In the genomic region with DNA sequence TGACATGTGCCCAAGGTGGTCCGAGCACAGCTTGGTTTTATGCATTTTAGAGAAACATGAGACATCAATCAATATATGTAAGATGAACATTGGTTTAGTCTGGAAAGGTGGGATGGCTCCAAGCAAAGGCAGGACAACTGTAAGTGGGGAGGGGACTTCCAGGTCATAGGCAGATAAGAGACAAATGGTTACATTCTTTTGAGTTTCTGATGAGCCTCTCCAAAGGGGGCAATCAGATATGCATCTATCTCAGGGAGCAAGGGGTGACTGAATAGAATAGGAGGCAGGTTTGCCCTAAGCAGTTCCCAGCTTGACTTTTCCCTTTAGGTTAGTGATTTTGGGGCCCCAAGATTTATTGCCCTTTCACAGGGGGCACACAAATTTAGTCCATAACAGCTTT, we compare ENCODE assay signal across 34 cellular contexts.
"Had no signal": no experiment of that assay in that cellular context is flagged by ENCODE, and none has a peak within 500 bp of the region (broad histone marks: within the 10 kb centered on the region; RNA-seq: fewer than 3 reads in every experiment).

No MANE protein-coding gene starts in this region.

- H3K36me3 ChIP-seq: adrenal gland, brain microvascular endothelial cell, breast epithelium had no signal

- H3K36me3 Mint-ChIP-seq: activated CD4-positive, alpha-beta memory T cell treated with anti-CD3 and anti-CD28 coated beads for 36 hours; activated naive CD4-positive, alpha-beta T cell treated with anti-CD3 and anti-CD28 coated beads, Interleukin-2, amount 50 U/mL, for 72 hours had no signal

- H3K4me3 ChIP-seq: adrenal gland, body of pancreas, breast epithelium had no signal

- H3K9me3 ChIP-seq: adrenal gland, body of pancreas, breast epithelium had no signal

- DNase-seq: activated B cell treated with CpG ODN at 0.5 μM for 24 hours; activated CD4-positive, alpha-beta memory T cell treated with anti-CD3 and anti-CD28 coated beads for 36 hours; activated CD4-positive, alpha-beta T cell treated with anti-CD3 and anti-CD28 coated beads for 4 hours; activated CD4-positive, alpha-beta T cell treated with anti-CD3 and anti-CD28 coated beads, Interleukin-2, amount 10 ng/mL, durations not matched to agents 24 days and 14 days; activated CD4-positive, alpha-beta T cell treated with anti-CD3 and anti-CD28 coated beads, Interleukin-2, amount 50 U/mL, for 1 hour; activated CD4-positive, alpha-beta T cell treated with anti-CD3 and anti-CD28 coated beads, Interleukin-2, amount 50 U/mL, for 4 hours; activated CD4-positive, CD25-positive, alpha-beta regulatory T cell treated with anti-CD3 and anti-CD28 coated beads, Interleukin-2, amount 50 U/mL, for 72 hours; activated CD8-positive, alpha-beta memory T cell treated with anti-CD3 and anti-CD28 coated beads, Interleukin-2, amount 50 U/mL, for 4 hours; activated CD8-positive, alpha-beta T cell treated with anti-CD3 and anti-CD28 coated beads for 36 hours; activated effector memory CD4-positive, alpha-beta T cell treated with anti-CD3 and anti-CD28 coated beads, Interleukin-2, amount 50 U/mL, for 16 hours; activated gamma-delta T cell treated with Interleukin-2 at 50 U/mL for 16 hours; activated naive CD4-positive, alpha-beta T cell; activated naive CD4-positive, alpha-beta T cell treated with anti-CD3 and anti-CD28 coated beads for 36 hours; activated naive CD8-positive, alpha-beta T cell treated with anti-CD3 and anti-CD28 coated beads for 36 hours; activated T-cell treated with anti-CD3 and anti-CD28 coated beads for 4 hours; activated T-cell treated with anti-CD3 and anti-CD28 coated beads, Interleukin-2, amount 50 U/mL, for 1 hour; activated T-cell treated with anti-CD3 and anti-CD28 coated beads, Interleukin-2, amount 50 U/mL, for 4 hours; activated T-cell treated with anti-CD3 and anti-CD28 coated beads, Interleukin-2, amount 50 U/mL, for 72 hours; adrenal gland; amniotic stem cell; aorta; body of pancreas; brain microvascular endothelial cell; central memory CD4-positive, alpha-beta T cell; T-helper 1 cell; T-helper 2 cell; T-helper 9 cell had no signal

- H3K4me1 ChIP-seq: adrenal gland, body of pancreas, breast epithelium had no signal

- H3K27me3 ChIP-seq: adrenal gland, body of pancreas, brain microvascular endothelial cell, breast epithelium had no signal

- ATAC-seq: activated CD8-positive, alpha-beta T cell treated with anti-CD3 and anti-CD28 coated beads for 36 hours; activated naive CD4-positive, alpha-beta T cell treated with anti-CD3 and anti-CD28 coated beads, Interleukin-2, amount 50 U/mL, for 72 hours; activated T-cell treated with anti-CD3 and anti-CD28 coated beads, Interleukin-2, amount 50 U/mL, for 4 hours; activated T-cell treated with anti-CD3 and anti-CD28 coated beads, Interleukin-2, amount 50 U/mL, for 72 hours; activated T-helper 17 cell treated with anti-CD3 and anti-CD28 coated beads, Interleukin-2, amount 50 U/mL, for 72 hours; body of pancreas had no signal

- H3K9me3 Mint-ChIP-seq: activated B cell treated with CpG ODN at 0.5 μM for 24 hours; activated CD4-positive, alpha-beta memory T cell treated with anti-CD3 and anti-CD28 coated beads for 36 hours; activated CD4-positive, alpha-beta T cell treated with anti-CD3 and anti-CD28 coated beads, Interleukin-2, amount 10 ng/mL, durations not matched to agents 24 days and 14 days; activated CD8-positive, alpha-beta T cell treated with anti-CD3 and anti-CD28 coated beads for 36 hours; activated naive CD4-positive, alpha-beta T cell treated with anti-CD3 and anti-CD28 coated beads for 36 hours; activated naive CD4-positive, alpha-beta T cell treated with anti-CD3 and anti-CD28 coated beads, Interleukin-2, amount 50 U/mL, for 72 hours; activated naive CD8-positive, alpha-beta T cell treated with anti-CD3 and anti-CD28 coated beads for 36 hours; activated T-cell treated with anti-CD3 and anti-CD28 coated beads, Interleukin-2, amount 50 U/mL, for 4 hours; activated T-cell treated with anti-CD3 and anti-CD28 coated beads, Interleukin-2, amount 50 U/mL, for 72 hours; activated T-helper 1 cell treated with anti-CD3 and anti-CD28 coated beads, Interleukin-12 subunit alpha, Interleukin-12 subunit beta, Interleukin-2, Interleukin-4 antibody, amounts not matched to agents 30 ng/mL and 10 ng/mL and 1 ng/mL, durations not matched to agents 14 hours and 24 hours and 36 hours; activated T-helper 17 cell treated with anti-CD3 and anti-CD28 coated beads, Interleukin-2, amount 50 U/mL, for 72 hours; T-helper 1 cell treated with Interleukin-12 subunit alpha and Interleukin-12 subunit beta and Interleukin-4 antibody, amounts not matched to agents 30 μg/mL and 1 μg/mL, for 36 hours; T-helper 2 cell treated with Interferon-gamma antibody and Interleukin-4, amounts not matched to agents 5 μg/mL and 100 μg/mL, for 36 hours had no signal

- H3K27ac ChIP-seq: adrenal gland, body of pancreas, brain microvascular endothelial cell, breast epithelium, VCaP had no signal

- H3K27ac Mint-ChIP-seq: activated B cell treated with CpG ODN at 0.5 μM for 24 hours; activated CD4-positive, alpha-beta memory T cell treated with anti-CD3 and anti-CD28 coated beads for 36 hours; activated CD4-positive, alpha-beta T cell treated with anti-CD3 and anti-CD28 coated beads, Interleukin-2, amount 10 ng/mL, durations not matched to agents 24 days and 14 days; activated CD8-positive, alpha-beta T cell treated with anti-CD3 and anti-CD28 coated beads for 36 hours; activated naive CD4-positive, alpha-beta T cell treated with anti-CD3 and anti-CD28 coated beads for 36 hours; activated naive CD4-positive, alpha-beta T cell treated with anti-CD3 and anti-CD28 coated beads, Interleukin-2, amount 50 U/mL, for 72 hours; activated naive CD8-positive, alpha-beta T cell treated with anti-CD3 and anti-CD28 coated beads for 36 hours; activated T-cell treated with anti-CD3 and anti-CD28 coated beads, Interleukin-2, amount 50 U/mL, for 72 hours; activated T-helper 1 cell treated with anti-CD3 and anti-CD28 coated beads, Interleukin-12 subunit alpha, Interleukin-12 subunit beta, Interleukin-2, Interleukin-4 antibody, amounts not matched to agents 30 ng/mL and 10 ng/mL and 1 ng/mL, durations not matched to agents 14 hours and 24 hours and 36 hours; activated T-helper 17 cell treated with anti-CD3 and anti-CD28 coated beads, Interleukin-2, amount 50 U/mL, for 72 hours; T-helper 1 cell treated with Interleukin-12 subunit alpha and Interleukin-12 subunit beta and Interleukin-4 antibody, amounts not matched to agents 30 μg/mL and 1 μg/mL, for 36 hours; T-helper 2 cell treated with Interferon-gamma antibody and Interleukin-4, amounts not matched to agents 5 μg/mL and 100 μg/mL, for 36 hours had no signal

- H3K4me3 Mint-ChIP-seq: activated B cell treated with CpG ODN at 0.5 μM for 24 hours; activated CD4-positive, alpha-beta memory T cell treated with anti-CD3 and anti-CD28 coated beads for 36 hours; activated CD4-positive, alpha-beta T cell treated with anti-CD3 and anti-CD28 coated beads, Interleukin-2, amount 10 ng/mL, durations not matched to agents 24 days and 14 days; activated CD8-positive, alpha-beta T cell treated with anti-CD3 and anti-CD28 coated beads for 36 hours; activated naive CD4-positive, alpha-beta T cell treated with anti-CD3 and anti-CD28 coated beads for 36 hours; activated naive CD8-positive, alpha-beta T cell treated with anti-CD3 and anti-CD28 coated beads for 36 hours; activated T-cell treated with anti-CD3 and anti-CD28 coated beads, Interleukin-2, amount 50 U/mL, for 4 hours; activated T-cell treated with anti-CD3 and anti-CD28 coated beads, Interleukin-2, amount 50 U/mL, for 72 hours; activated T-helper 1 cell treated with anti-CD3 and anti-CD28 coated beads, Interleukin-12 subunit alpha, Interleukin-12 subunit beta, Interleukin-2, Interleukin-4 antibody, amounts not matched to agents 30 ng/mL and 10 ng/mL and 1 ng/mL, durations not matched to agents 14 hours and 24 hours and 36 hours; activated T-helper 17 cell treated with anti-CD3 and anti-CD28 coated beads, Interleukin-2, amount 50 U/mL, for 72 hours; T-helper 1 cell treated with Interleukin-12 subunit alpha and Interleukin-12 subunit beta and Interleukin-4 antibody, amounts not matched to agents 30 μg/mL and 1 μg/mL, for 36 hours; T-helper 2 cell treated with Interferon-gamma antibody and Interleukin-4, amounts not matched to agents 5 μg/mL and 100 μg/mL, for 36 hours had no signal

- H3K4me1 Mint-ChIP-seq: activated B cell treated with CpG ODN at 0.5 μM for 24 hours; activated CD4-positive, alpha-beta T cell treated with anti-CD3 and anti-CD28 coated beads, Interleukin-2, amount 10 ng/mL, durations not matched to agents 24 days and 14 days; activated naive CD8-positive, alpha-beta T cell treated with anti-CD3 and anti-CD28 coated beads for 36 hours; activated T-helper 17 cell treated with anti-CD3 and anti-CD28 coated beads, Interleukin-2, amount 50 U/mL, for 72 hours had no signal
